ENCODE assay signal across 1 cellular context in genomic region chr16:89971495-89972243, GRCh38.
A peak's percentile ranks its signal among the peaks of the same experiment; 100 is the strongest.
TF ChIP-seq lines count a peak whose summit lies in the region.

No MANE protein-coding gene starts in this region.

TF ChIP-seq in HepG2, 621 proteins besides CTCF, POLR2A, EP300 and RAD21 (continued from another document and continues in another):
- TF ChIP-seq SRSF4 (IDR thresholded peaks at IDR 0.05; ENCODE audit: low read depth, low read length, poor library complexity, severe bottlenecking) = no peak
- TF ChIP-seq ARID2 (CRISPR knock-in tag; IDR thresholded peaks at IDR 0.05; ENCODE audit: borderline replicate concordance) = no peak
- 0 out of 2 replicates have a peak, but pooled peaks have one; percentile 90 for TF ChIP-seq ZNF10 (CRISPR knock-in tag; IDR thresholded peaks at IDR 0.05; ENCODE audit: borderline replicate concordance, low read depth)
- TF ChIP-seq REPIN1 (CRISPR knock-in tag; IDR thresholded peaks at IDR 0.05; ENCODE audit: borderline replicate concordance, low read depth) = no peak
- no peak; the same call in 1 of the 2 replicates for TF ChIP-seq SMAD1 (CRISPR knock-in tag; IDR thresholded peaks at IDR 0.05; ENCODE audit: borderline replicate concordance, low read depth)
- no peak for TF ChIP-seq FOXK2 (IDR thresholded peaks at IDR 0.05)
- TF ChIP-seq, protein P1, sequence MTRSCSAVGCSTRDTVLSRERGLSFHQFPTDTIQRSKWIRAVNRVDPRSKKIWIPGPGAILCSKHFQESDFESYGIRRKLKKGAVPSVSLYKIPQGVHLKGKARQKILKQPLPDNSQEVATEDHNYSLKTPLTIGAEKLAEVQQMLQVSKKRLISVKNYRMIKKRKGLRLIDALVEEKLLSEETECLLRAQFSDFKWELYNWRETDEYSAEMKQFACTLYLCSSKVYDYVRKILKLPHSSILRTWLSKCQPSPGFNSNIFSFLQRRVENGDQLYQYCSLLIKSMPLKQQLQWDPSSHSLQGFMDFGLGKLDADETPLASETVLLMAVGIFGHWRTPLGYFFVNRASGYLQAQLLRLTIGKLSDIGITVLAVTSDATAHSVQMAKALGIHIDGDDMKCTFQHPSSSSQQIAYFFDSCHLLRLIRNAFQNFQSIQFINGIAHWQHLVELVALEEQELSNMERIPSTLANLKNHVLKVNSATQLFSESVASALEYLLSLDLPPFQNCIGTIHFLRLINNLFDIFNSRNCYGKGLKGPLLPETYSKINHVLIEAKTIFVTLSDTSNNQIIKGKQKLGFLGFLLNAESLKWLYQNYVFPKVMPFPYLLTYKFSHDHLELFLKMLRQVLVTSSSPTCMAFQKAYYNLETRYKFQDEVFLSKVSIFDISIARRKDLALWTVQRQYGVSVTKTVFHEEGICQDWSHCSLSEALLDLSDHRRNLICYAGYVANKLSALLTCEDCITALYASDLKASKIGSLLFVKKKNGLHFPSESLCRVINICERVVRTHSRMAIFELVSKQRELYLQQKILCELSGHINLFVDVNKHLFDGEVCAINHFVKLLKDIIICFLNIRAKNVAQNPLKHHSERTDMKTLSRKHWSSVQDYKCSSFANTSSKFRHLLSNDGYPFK (CRISPR knock-in tag; IDR thresholded peaks at IDR 0.05; ENCODE audit: borderline replicate concordance) = peak; percentile 75; the same call in 1 of the 2 replicates
- TF ChIP-seq KLF12 (CRISPR knock-in tag; IDR thresholded peaks at IDR 0.05; ENCODE audit: borderline replicate concordance) = no peak
- no peak for TF ChIP-seq RELA (CRISPR knock-in tag; IDR thresholded peaks at IDR 0.05)
- TF ChIP-seq KDM2A (CRISPR knock-in tag; IDR thresholded peaks at IDR 0.05; ENCODE audit: borderline replicate concordance, low read depth) = no peak; the same call in 1 of the 2 replicates
- TF ChIP-seq NR0B2 (CRISPR knock-in tag; IDR thresholded peaks at IDR 0.05) = peak; percentile 3; the same call in 1 of the 2 replicates
- TF ChIP-seq HNRNPH1 (optimal IDR thresholded peaks at IDR 0.05; ENCODE audit: low read depth, low read length) = no peak
- TF ChIP-seq JUND (CRISPR knock-in tag; IDR thresholded peaks at IDR 0.05) = no peak
- TF ChIP-seq ZNF329 (CRISPR knock-in tag; IDR thresholded peaks at IDR 0.05; ENCODE audit: low read depth) = no peak
- TF ChIP-seq ZSCAN31 (CRISPR knock-in tag; IDR thresholded peaks at IDR 0.05; ENCODE audit: low read depth) = no peak; the same call in 1 of the 2 replicates
- TF ChIP-seq AKAP8 (CRISPR knock-in tag; IDR thresholded peaks at IDR 0.05) = no peak
- TF ChIP-seq SATB2 (CRISPR knock-in tag; IDR thresholded peaks at IDR 0.05) = no peak
- TF ChIP-seq, protein P2, sequence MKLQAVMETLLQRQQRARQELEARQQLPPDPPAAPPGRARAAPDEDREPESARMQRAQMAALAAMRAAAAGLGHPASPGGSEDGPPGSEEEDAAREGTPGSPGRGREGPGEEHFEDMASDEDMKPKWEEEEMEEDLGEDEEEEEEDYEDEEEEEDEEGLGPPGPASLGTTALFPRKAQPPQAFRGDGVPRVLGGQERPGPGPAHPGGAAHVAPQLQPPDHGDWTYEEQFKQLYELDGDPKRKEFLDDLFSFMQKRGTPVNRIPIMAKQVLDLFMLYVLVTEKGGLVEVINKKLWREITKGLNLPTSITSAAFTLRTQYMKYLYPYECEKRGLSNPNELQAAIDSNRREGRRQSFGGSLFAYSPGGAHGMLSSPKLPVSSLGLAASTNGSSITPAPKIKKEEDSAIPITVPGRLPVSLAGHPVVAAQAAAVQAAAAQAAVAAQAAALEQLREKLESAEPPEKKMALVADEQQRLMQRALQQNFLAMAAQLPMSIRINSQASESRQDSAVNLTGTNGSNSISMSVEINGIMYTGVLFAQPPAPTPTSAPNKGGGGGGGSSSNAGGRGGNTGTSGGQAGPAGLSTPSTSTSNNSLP (IDR thresholded peaks at IDR 0.05; ENCODE audit: low read depth, low read length) = peak; percentile 7; the same call in 1 of the 2 replicates
- no peak for TF ChIP-seq ZSCAN25 (CRISPR knock-in tag; IDR thresholded peaks at IDR 0.05)
- TF ChIP-seq ZNF225 (CRISPR knock-in tag; IDR thresholded peaks at IDR 0.05) = peak; percentile 83; the same call in 1 of the 2 replicates
- TF ChIP-seq, protein P3, sequence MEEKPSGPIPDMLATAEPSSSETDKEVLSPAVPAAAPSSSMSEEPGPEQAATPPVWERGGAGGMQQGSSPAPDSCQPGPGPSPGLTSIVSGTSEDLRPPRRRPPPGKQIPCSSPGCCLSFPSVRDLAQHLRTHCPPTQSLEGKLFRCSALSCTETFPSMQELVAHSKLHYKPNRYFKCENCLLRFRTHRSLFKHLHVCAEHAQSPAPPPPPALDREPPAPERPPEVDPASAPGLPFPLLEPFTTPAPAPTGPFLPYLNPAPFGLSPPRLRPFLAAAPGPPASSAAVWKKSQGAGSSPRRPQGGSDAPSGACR (CRISPR knock-in tag; IDR thresholded peaks at IDR 0.05) = no peak
- TF ChIP-seq ZBTB20 (CRISPR knock-in tag; IDR thresholded peaks at IDR 0.05; ENCODE audit: borderline replicate concordance, low read depth) = no peak; the same call in 1 of the 2 replicates
- TF ChIP-seq ZNF879 (CRISPR knock-in tag; IDR thresholded peaks at IDR 0.05) = no peak
- TF ChIP-seq ZNF296 (CRISPR knock-in tag; conservative IDR thresholded peaks at IDR 0.05) = no peak
- TF ChIP-seq CREB1 (IDR thresholded peaks at IDR 0.05) = no peak
- TF ChIP-seq CREB1 (CRISPR knock-in tag; IDR thresholded peaks at IDR 0.05) = no peak
- no peak; the same call in 1 of the 2 replicates for TF ChIP-seq SALL1 (CRISPR knock-in tag; IDR thresholded peaks at IDR 0.05)
- no peak for TF ChIP-seq YY1 (IDR thresholded peaks at IDR 0.05; ENCODE audit: insufficient read depth, insufficient replicate concordance, low read depth, low read length)
- TF ChIP-seq ZXDC (CRISPR knock-in tag; IDR thresholded peaks at IDR 0.05) = no peak
- no peak for TF ChIP-seq ZNF24 (IDR thresholded peaks at IDR 0.05)
- no peak for TF ChIP-seq ZFP36 (IDR thresholded peaks at IDR 0.05; ENCODE audit: borderline replicate concordance, low read depth, low read length, partially characterized antibody)
- TF ChIP-seq DR1 (CRISPR knock-in tag; IDR thresholded peaks at IDR 0.05) = no peak
- peak; percentile 49; the same call in 1 of the 2 replicates for TF ChIP-seq ZNF224 (CRISPR knock-in tag; IDR thresholded peaks at IDR 0.05)
- TF ChIP-seq ZNF563 (CRISPR knock-in tag; IDR thresholded peaks at IDR 0.05) = peak; percentile 68
- TF ChIP-seq ZNF552 (CRISPR knock-in tag; IDR thresholded peaks at IDR 0.05; ENCODE audit: borderline replicate concordance) = no peak
- TF ChIP-seq CEBPG (CRISPR knock-in tag; IDR thresholded peaks at IDR 0.05) = no peak
- TF ChIP-seq JARID2 (CRISPR knock-in tag; IDR thresholded peaks at IDR 0.05; ENCODE audit: insufficient replicate concordance) = no peak
- no peak for TF ChIP-seq ONECUT2 (CRISPR knock-in tag; IDR thresholded peaks at IDR 0.05)
- TF ChIP-seq, protein P4, sequence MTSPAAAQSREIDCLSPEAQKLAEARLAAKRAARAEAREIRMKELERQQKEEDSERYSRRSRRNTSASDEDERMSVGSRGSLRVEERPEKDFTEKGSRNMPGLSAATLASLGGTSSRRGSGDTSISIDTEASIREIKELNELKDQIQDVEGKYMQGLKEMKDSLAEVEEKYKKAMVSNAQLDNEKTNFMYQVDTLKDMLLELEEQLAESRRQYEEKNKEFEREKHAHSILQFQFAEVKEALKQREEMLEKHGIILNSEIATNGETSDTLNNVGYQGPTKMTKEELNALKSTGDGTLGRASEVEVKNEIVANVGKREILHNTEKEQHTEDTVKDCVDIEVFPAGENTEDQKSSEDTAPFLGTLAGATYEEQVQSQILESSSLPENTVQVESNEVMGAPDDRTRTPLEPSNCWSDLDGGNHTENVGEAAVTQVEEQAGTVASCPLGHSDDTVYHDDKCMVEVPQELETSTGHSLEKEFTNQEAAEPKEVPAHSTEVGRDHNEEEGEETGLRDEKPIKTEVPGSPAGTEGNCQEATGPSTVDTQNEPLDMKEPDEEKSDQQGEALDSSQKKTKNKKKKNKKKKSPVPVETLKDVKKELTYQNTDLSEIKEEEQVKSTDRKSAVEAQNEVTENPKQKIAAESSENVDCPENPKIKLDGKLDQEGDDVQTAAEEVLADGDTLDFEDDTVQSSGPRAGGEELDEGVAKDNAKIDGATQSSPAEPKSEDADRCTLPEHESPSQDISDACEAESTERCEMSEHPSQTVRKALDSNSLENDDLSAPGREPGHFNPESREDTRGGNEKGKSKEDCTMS (CRISPR knock-in tag; conservative IDR thresholded peaks at IDR 0.05) = no peak
- TF ChIP-seq RFXAP (CRISPR knock-in tag; IDR thresholded peaks at IDR 0.05; ENCODE audit: borderline replicate concordance) = no peak
- TF ChIP-seq MED8 (CRISPR knock-in tag; IDR thresholded peaks at IDR 0.05; ENCODE audit: insufficient replicate concordance) = peak; percentile 46
- peak; percentile 85; the same call in 1 of the 2 replicates for TF ChIP-seq MXD1 (CRISPR knock-in tag; IDR thresholded peaks at IDR 0.05)
- no peak for TF ChIP-seq PCBP1 (IDR thresholded peaks at IDR 0.05; ENCODE audit: borderline replicate concordance, low read depth, low read length)
- no peak for TF ChIP-seq MAFF (IDR thresholded peaks at IDR 0.05; ENCODE audit: low read depth, low read length)
- no peak for TF ChIP-seq AFF4 (CRISPR knock-in tag; IDR thresholded peaks at IDR 0.05)
- no peak for TF ChIP-seq TP53 (CRISPR knock-in tag; conservative IDR thresholded peaks at IDR 0.05)
- TF ChIP-seq, protein P5, sequence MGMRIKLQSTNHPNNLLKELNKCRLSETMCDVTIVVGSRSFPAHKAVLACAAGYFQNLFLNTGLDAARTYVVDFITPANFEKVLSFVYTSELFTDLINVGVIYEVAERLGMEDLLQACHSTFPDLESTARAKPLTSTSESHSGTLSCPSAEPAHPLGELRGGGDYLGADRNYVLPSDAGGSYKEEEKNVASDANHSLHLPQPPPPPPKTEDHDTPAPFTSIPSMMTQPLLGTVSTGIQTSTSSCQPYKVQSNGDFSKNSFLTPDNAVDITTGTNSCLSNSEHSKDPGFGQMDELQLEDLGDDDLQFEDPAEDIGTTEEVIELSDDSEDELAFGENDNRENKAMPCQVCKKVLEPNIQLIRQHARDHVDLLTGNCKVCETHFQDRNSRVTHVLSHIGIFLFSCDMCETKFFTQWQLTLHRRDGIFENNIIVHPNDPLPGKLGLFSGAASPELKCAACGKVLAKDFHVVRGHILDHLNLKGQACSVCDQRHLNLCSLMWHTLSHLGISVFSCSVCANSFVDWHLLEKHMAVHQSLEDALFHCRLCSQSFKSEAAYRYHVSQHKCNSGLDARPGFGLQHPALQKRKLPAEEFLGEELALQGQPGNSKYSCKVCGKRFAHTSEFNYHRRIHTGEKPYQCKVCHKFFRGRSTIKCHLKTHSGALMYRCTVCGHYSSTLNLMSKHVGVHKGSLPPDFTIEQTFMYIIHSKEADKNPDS (CRISPR knock-in tag; IDR thresholded peaks at IDR 0.05) = no peak
- no peak for TF ChIP-seq WIZ (CRISPR knock-in tag; IDR thresholded peaks at IDR 0.05)
- TF ChIP-seq MLLT10 (CRISPR knock-in tag; IDR thresholded peaks at IDR 0.05) = no peak
- TF ChIP-seq HDAC2 (CRISPR knock-in tag; IDR thresholded peaks at IDR 0.05) = 0 out of 2 replicates have a peak, but pooled peaks have one; percentile 4
- no peak for TF ChIP-seq TSC22D2 (CRISPR knock-in tag; IDR thresholded peaks at IDR 0.05; ENCODE audit: borderline replicate concordance)
- no peak for TF ChIP-seq ZSCAN20 (CRISPR knock-in tag; IDR thresholded peaks at IDR 0.05; ENCODE audit: borderline replicate concordance)
- no peak for TF ChIP-seq ZEB1 (IDR thresholded peaks at IDR 0.05; ENCODE audit: insufficient replicate concordance, low read depth)
